Comparison of ENCODE assay signal across 41 cellular contexts in genomic region chr11:81192516-81192915, GRCh38.
"Had no signal": no experiment of that assay in that cellular context is flagged by ENCODE, and none has a peak within 500 bp of the region (broad histone marks: within the 10 kb centered on the region; RNA-seq: fewer than 3 reads in every experiment).

No MANE protein-coding gene starts in this region.

- H3K4me1 ChIP-seq: ascending aorta had no signal

- H3K4me3 ChIP-seq: ascending aorta, body of pancreas, cardiac muscle cell had no signal

- H3K4me1 Mint-ChIP-seq: activated CD4-positive, alpha-beta memory T cell treated with anti-CD3 and anti-CD28 coated beads, Interleukin-2, amount 10 ng/mL, durations not matched to agents 7 days and 5 days; activated CD4-positive, alpha-beta T cell treated with anti-CD3 and anti-CD28 coated beads for 36 hours; activated CD4-positive, alpha-beta T cell treated with anti-CD3 and anti-CD28 coated beads, Interleukin-2, amount 10 ng/mL, durations not matched to agents 7 days and 5 days; activated CD8-positive, alpha-beta memory T cell treated with anti-CD3 and anti-CD28 coated beads, Interleukin-2, amount 10 ng/mL, durations not matched to agents 7 days and 5 days; activated naive CD4-positive, alpha-beta T cell treated with anti-CD3 and anti-CD28 coated beads, Interleukin-2, amount 10 ng/mL, durations not matched to agents 7 days and 5 days; activated naive CD4-positive, alpha-beta T cell treated with anti-CD3 and anti-CD28 coated beads, Interleukin-2, amount 50 U/mL, for 24 hours; activated naive CD8-positive, alpha-beta T cell treated with anti-CD3 and anti-CD28 coated beads, Interleukin-2, amount 10 ng/mL, durations not matched to agents 7 days and 5 days; activated naive CD8-positive, alpha-beta T cell treated with anti-CD3 and anti-CD28 coated beads, Interleukin-2, amount 50 U/mL, for 24 hours; central memory CD8-positive, alpha-beta T cell; WTC11 had no signal

- ATAC-seq: activated CD4-positive, alpha-beta T cell treated with anti-CD3 and anti-CD28 coated beads for 36 hours; activated CD4-positive, CD25-positive, alpha-beta regulatory T cell treated with anti-CD3 and anti-CD28 coated beads, Interleukin-2, amount 50 U/mL, for 24 hours; activated CD8-positive, alpha-beta memory T cell treated with anti-CD3 and anti-CD28 coated beads, Interleukin-2, amount 10 ng/mL, durations not matched to agents 7 days and 5 days; activated CD8-positive, alpha-beta T cell treated with anti-CD3 and anti-CD28 coated beads, Interleukin-2, amount 10 ng/mL, durations not matched to agents 7 days and 5 days; activated naive CD8-positive, alpha-beta T cell treated with anti-CD3 and anti-CD28 coated beads, Interleukin-2, amount 50 U/mL, for 24 hours; body of pancreas; WTC11 had no signal

- H3K27ac ChIP-seq: ascending aorta, body of pancreas, brain microvascular endothelial cell, cardiac muscle cell, WERI-Rb-1 had no signal

- H3K27ac Mint-ChIP-seq: activated CD4-positive, alpha-beta memory T cell treated with anti-CD3 and anti-CD28 coated beads, Interleukin-2, amount 10 ng/mL, durations not matched to agents 7 days and 5 days; activated CD4-positive, alpha-beta T cell treated with anti-CD3 and anti-CD28 coated beads for 36 hours; activated CD4-positive, alpha-beta T cell treated with anti-CD3 and anti-CD28 coated beads, Interleukin-2, amount 10 ng/mL, durations not matched to agents 7 days and 5 days; activated CD8-positive, alpha-beta memory T cell treated with anti-CD3 and anti-CD28 coated beads, Interleukin-2, amount 10 ng/mL, durations not matched to agents 7 days and 5 days; activated CD8-positive, alpha-beta T cell treated with anti-CD3 and anti-CD28 coated beads, Interleukin-2, amount 10 ng/mL, durations not matched to agents 7 days and 5 days; activated naive CD4-positive, alpha-beta T cell treated with anti-CD3 and anti-CD28 coated beads, Interleukin-2, amount 10 ng/mL, durations not matched to agents 7 days and 5 days; activated naive CD4-positive, alpha-beta T cell treated with anti-CD3 and anti-CD28 coated beads, Interleukin-2, amount 50 U/mL, for 24 hours; activated naive CD8-positive, alpha-beta T cell; activated naive CD8-positive, alpha-beta T cell treated with anti-CD3 and anti-CD28 coated beads, Interleukin-2, amount 10 ng/mL, durations not matched to agents 7 days and 5 days; activated naive CD8-positive, alpha-beta T cell treated with anti-CD3 and anti-CD28 coated beads, Interleukin-2, amount 50 U/mL, for 24 hours; activated T-cell treated with anti-CD3 and anti-CD28 coated beads, Interleukin-2, amount 50 U/mL, for 24 hours; activated T-helper 2 cell treated with anti-CD3 and anti-CD28 coated beads, Interferon-gamma antibody, Interleukin-2, Interleukin-4, amounts not matched to agents 10 μg/mL and 5 μg/mL and 100 μg/mL, durations not matched to agents 14 hours and 24 hours and 36 hours; T-helper 1 cell treated with Interleukin-12 subunit alpha and Interleukin-12 subunit beta and Interleukin-4 antibody, amounts not matched to agents 30 μg/mL and 1 μg/mL, for 36 hours; T-helper 2 cell treated with Interferon-gamma antibody and Interleukin-4, amounts not matched to agents 5 μg/mL and 100 μg/mL, for 36 hours; WTC11 had no signal

- H3K9me3 Mint-ChIP-seq: T-helper 1 cell treated with Interleukin-12 subunit alpha and Interleukin-12 subunit beta and Interleukin-4 antibody, amounts not matched to agents 30 μg/mL and 1 μg/mL, for 36 hours had no signal

- H3K27me3 Mint-ChIP-seq: activated CD4-positive, alpha-beta memory T cell treated with anti-CD3 and anti-CD28 coated beads, Interleukin-2, amount 10 ng/mL, durations not matched to agents 7 days and 5 days; activated CD4-positive, alpha-beta T cell treated with anti-CD3 and anti-CD28 coated beads for 36 hours; activated CD4-positive, alpha-beta T cell treated with anti-CD3 and anti-CD28 coated beads, Interleukin-2, amount 10 ng/mL, durations not matched to agents 7 days and 5 days; activated CD8-positive, alpha-beta memory T cell treated with anti-CD3 and anti-CD28 coated beads, Interleukin-2, amount 10 ng/mL, durations not matched to agents 7 days and 5 days; activated naive CD4-positive, alpha-beta T cell treated with anti-CD3 and anti-CD28 coated beads, Interleukin-2, amount 10 ng/mL, durations not matched to agents 7 days and 5 days; activated naive CD4-positive, alpha-beta T cell treated with anti-CD3 and anti-CD28 coated beads, Interleukin-2, amount 50 U/mL, for 24 hours; activated naive CD8-positive, alpha-beta T cell; activated naive CD8-positive, alpha-beta T cell treated with anti-CD3 and anti-CD28 coated beads, Interleukin-2, amount 10 ng/mL, durations not matched to agents 7 days and 5 days; activated naive CD8-positive, alpha-beta T cell treated with anti-CD3 and anti-CD28 coated beads, Interleukin-2, amount 50 U/mL, for 24 hours; activated T-cell treated with anti-CD3 and anti-CD28 coated beads, Interleukin-2, amount 50 U/mL, for 24 hours; central memory CD8-positive, alpha-beta T cell had no signal

- H3K36me3 Mint-ChIP-seq: activated CD8-positive, alpha-beta memory T cell treated with anti-CD3 and anti-CD28 coated beads, Interleukin-2, amount 10 ng/mL, durations not matched to agents 7 days and 5 days; activated naive CD4-positive, alpha-beta T cell treated with anti-CD3 and anti-CD28 coated beads, Interleukin-2, amount 10 ng/mL, durations not matched to agents 7 days and 5 days; activated naive CD4-positive, alpha-beta T cell treated with anti-CD3 and anti-CD28 coated beads, Interleukin-2, amount 50 U/mL, for 24 hours; activated naive CD8-positive, alpha-beta T cell; activated naive CD8-positive, alpha-beta T cell treated with anti-CD3 and anti-CD28 coated beads, Interleukin-2, amount 10 ng/mL, durations not matched to agents 7 days and 5 days had no signal

- H3K4me3 Mint-ChIP-seq: activated CD4-positive, alpha-beta memory T cell treated with anti-CD3 and anti-CD28 coated beads, Interleukin-2, amount 10 ng/mL, durations not matched to agents 7 days and 5 days; activated CD4-positive, alpha-beta T cell treated with anti-CD3 and anti-CD28 coated beads for 36 hours; activated CD4-positive, alpha-beta T cell treated with anti-CD3 and anti-CD28 coated beads, Interleukin-2, amount 10 ng/mL, durations not matched to agents 7 days and 5 days; activated CD8-positive, alpha-beta memory T cell treated with anti-CD3 and anti-CD28 coated beads, Interleukin-2, amount 10 ng/mL, durations not matched to agents 7 days and 5 days; activated CD8-positive, alpha-beta T cell treated with anti-CD3 and anti-CD28 coated beads, Interleukin-2, amount 10 ng/mL, durations not matched to agents 7 days and 5 days; activated naive CD4-positive, alpha-beta T cell treated with anti-CD3 and anti-CD28 coated beads, Interleukin-2, amount 10 ng/mL, durations not matched to agents 7 days and 5 days; activated naive CD4-positive, alpha-beta T cell treated with anti-CD3 and anti-CD28 coated beads, Interleukin-2, amount 50 U/mL, for 24 hours; activated naive CD8-positive, alpha-beta T cell; activated naive CD8-positive, alpha-beta T cell treated with anti-CD3 and anti-CD28 coated beads, Interleukin-2, amount 10 ng/mL, durations not matched to agents 7 days and 5 days; activated naive CD8-positive, alpha-beta T cell treated with anti-CD3 and anti-CD28 coated beads, Interleukin-2, amount 50 U/mL, for 24 hours; activated T-cell treated with anti-CD3 and anti-CD28 coated beads, Interleukin-2, amount 50 U/mL, for 24 hours; central memory CD8-positive, alpha-beta T cell; T-helper 1 cell treated with Interleukin-12 subunit alpha and Interleukin-12 subunit beta and Interleukin-4 antibody, amounts not matched to agents 30 μg/mL and 1 μg/mL, for 36 hours; T-helper 2 cell treated with Interferon-gamma antibody and Interleukin-4, amounts not matched to agents 5 μg/mL and 100 μg/mL, for 36 hours; WTC11 had no signal

- DNase-seq: activated CD4-positive, alpha-beta memory T cell treated with anti-CD3 and anti-CD28 coated beads, Interleukin-2, amount 10 ng/mL, durations not matched to agents 7 days and 5 days; activated CD4-positive, alpha-beta T cell treated with anti-CD3 and anti-CD28 coated beads for 1 hour; activated CD4-positive, alpha-beta T cell treated with anti-CD3 and anti-CD28 coated beads for 36 hours; activated CD4-positive, alpha-beta T cell treated with anti-CD3 and anti-CD28 coated beads for 48 hours; activated CD4-positive, alpha-beta T cell treated with anti-CD3 and anti-CD28 coated beads, Interleukin-2, amount 10 ng/mL, durations not matched to agents 7 days and 5 days; activated CD4-positive, alpha-beta T cell treated with anti-CD3 and anti-CD28 coated beads, Interleukin-2, amount 50 U/mL, for 48 hours; activated CD4-positive, CD25-positive, alpha-beta regulatory T cell; activated CD8-positive, alpha-beta memory T cell treated with anti-CD3 and anti-CD28 coated beads for 24 hours; activated CD8-positive, alpha-beta memory T cell treated with anti-CD3 and anti-CD28 coated beads, Interleukin-2, amount 10 ng/mL, durations not matched to agents 7 days and 5 days; activated CD8-positive, alpha-beta memory T cell treated with anti-CD3 and anti-CD28 coated beads, Interleukin-2, amount 50 U/mL, for 48 hours; activated CD8-positive, alpha-beta T cell treated with anti-CD3 and anti-CD28 coated beads, Interleukin-2, amount 10 ng/mL, durations not matched to agents 7 days and 5 days; activated effector memory CD4-positive, alpha-beta T cell treated with Interleukin-2 at 50 U/mL for 16 hours; activated gamma-delta T cell; activated naive CD4-positive, alpha-beta T cell treated with anti-CD3 and anti-CD28 coated beads, Interleukin-2, amount 10 ng/mL, durations not matched to agents 7 days and 5 days; activated naive CD4-positive, alpha-beta T cell treated with Interleukin-2 at 50 U/mL for 16 hours; activated naive CD8-positive, alpha-beta T cell treated with anti-CD3 and anti-CD28 coated beads, Interleukin-2, amount 10 ng/mL, durations not matched to agents 7 days and 5 days; activated naive CD8-positive, alpha-beta T cell treated with anti-CD3 and anti-CD28 coated beads, Interleukin-2, amount 50 U/mL, for 24 hours; activated T-cell treated with anti-CD3 and anti-CD28 coated beads, Interleukin-2, amount 50 U/mL, for 24 hours; activated T-cell treated with anti-CD3 and anti-CD28 coated beads, Interleukin-2, amount 50 U/mL, for 48 hours; amygdala; anterior cingulate cortex; body of pancreas; brain microvascular endothelial cell; caudate nucleus; cerebellar nuclear complex; T-helper 1 cell; T-helper 2 cell; T-helper 9 cell; WERI-Rb-1 had no signal

- H3K36me3 ChIP-seq: ascending aorta, brain microvascular endothelial cell, cardiac muscle cell, WERI-Rb-1 had no signal

- FAIRE-seq: bronchial epithelial cell, TTC549 had no signal

- H3K9me3 ChIP-seq: ascending aorta, body of pancreas had no signal

- H3K27me3 ChIP-seq: ascending aorta, body of pancreas, brain microvascular endothelial cell, cardiac muscle cell had no signal
